In genomic region chr19:13463296-13463695, GRCh38 we compare ENCODE assay signal across 8 cellular contexts. TPM values are rescaled to one million over a fixed set of nuclear protein-coding genes. Genes with fewer than 3 reads are reported as not detected.
DNase-seq lines count a peak whose midpoint lies in the region; ATAC-seq, FAIRE-seq and TF ChIP-seq lines count a peak whose summit lies in the region.
"Had no signal": no experiment of that assay in that cellular context is flagged by ENCODE, and none has a peak within 500 bp of the region (broad histone marks: within the 10 kb centered on the region; RNA-seq: fewer than 3 reads in every experiment).

No MANE protein-coding gene starts in this region.

- intact Hi-C loops in dorsolateral prefrontal cortex (cut with DNase I): no loop called here

- no peak overlapping the region for H3K4me3 ChIP-seq in liver (ENCODE audit: low read depth in 1 of 3, low read length in 3 of 3)
- no peak overlapping the region for H3K4me3 ChIP-seq in dorsolateral prefrontal cortex

- ATAC-seq in HG03565 (IDR thresholded peaks at IDR 0.05; ENCODE audit: unreplicated experiment): no peak

- WGBS in liver: 16% methylated on average over 6 of the region's 6 CpGs

- no peak for TF ChIP-seq RAD21 in liver (IDR thresholded peaks at IDR 0.05)

- no peak overlapping the region for H3K9ac ChIP-seq in liver (ENCODE audit: low read depth in 1 of 2, low read length in 2 of 2)

- H3K36me3 Mint-ChIP-seq in activated CD4-positive, alpha-beta memory T cell treated with anti-CD3 and anti-CD28 coated beads, Interleukin-2, amount 10 ng/mL, durations not matched to agents 7 days and 5 days (ENCODE audit: low read depth): no peaks in the 10 kb centered on the region
- no peaks in the 10 kb centered on the region for H3K36me3 Mint-ChIP-seq in osteocyte (ENCODE audit: unreplicated experiment)

- no peak overlapping the region for H3K27ac Mint-ChIP-seq in activated CD4-positive, alpha-beta memory T cell treated with anti-CD3 and anti-CD28 coated beads, Interleukin-2, amount 10 ng/mL, durations not matched to agents 7 days and 5 days
- no peak overlapping the region for H3K27ac Mint-ChIP-seq in osteocyte (ENCODE audit: unreplicated experiment)

- no peaks in the 10 kb centered on the region for H3K4me1 ChIP-seq in liver (ENCODE audit: control insufficient read depth in 4 of 4, insufficient read depth in 4 of 4, low read length in 3 of 4)

- no peak overlapping the region for H3K4me3 Mint-ChIP-seq in activated CD4-positive, alpha-beta memory T cell treated with anti-CD3 and anti-CD28 coated beads, Interleukin-2, amount 10 ng/mL, durations not matched to agents 7 days and 5 days
- no peak overlapping the region for H3K4me3 Mint-ChIP-seq in osteocyte (ENCODE audit: unreplicated experiment)

- no peaks in the 10 kb centered on the region for H3K27me3 Mint-ChIP-seq in activated CD4-positive, alpha-beta memory T cell treated with anti-CD3 and anti-CD28 coated beads, Interleukin-2, amount 10 ng/mL, durations not matched to agents 7 days and 5 days
- H3K27me3 Mint-ChIP-seq in osteocyte (ENCODE audit: unreplicated experiment): no peaks in the 10 kb centered on the region

- no peaks in the 10 kb centered on the region for H3K4me1 Mint-ChIP-seq in activated CD4-positive, alpha-beta memory T cell treated with anti-CD3 and anti-CD28 coated beads, Interleukin-2, amount 10 ng/mL, durations not matched to agents 7 days and 5 days
- H3K4me1 Mint-ChIP-seq in osteocyte (ENCODE audit: unreplicated experiment): no peaks in the 10 kb centered on the region

- CTCF ChIA-PET in activated CD4-positive, alpha-beta memory T cell treated with anti-CD3 and anti-CD28 coated beads, Interleukin-2, amount 10 ng/mL, durations not matched to agents 7 days and 5 days (lab: Charles Lee): no interaction called here

- POLR2A ChIA-PET in activated CD4-positive, alpha-beta memory T cell treated with anti-CD3 and anti-CD28 coated beads, Interleukin-2, amount 10 ng/mL, durations not matched to agents 7 days and 5 days (lab: Charles Lee): no interaction called here

- H3K27ac ChIP-seq in liver (ENCODE audit: low read depth in 1 of 2, low read length in 2 of 2): no peak overlapping the region
- peak overlapping the region in 4 of 59 donors; percentile 10 to 97 (median 20) for H3K27ac ChIP-seq in dorsolateral prefrontal cortex

- H3K36me3 ChIP-seq in liver (ENCODE audit: control insufficient read depth in 4 of 4, insufficient read depth in 3 of 4, low read depth in 1 of 4, low read length in 3 of 4): no peaks in the 10 kb centered on the region

- TF ChIP-seq CTCF in liver (IDR thresholded peaks at IDR 0.05; ENCODE audit: low read depth, low read length, missing input control) (no peak), dorsolateral prefrontal cortex (IDR thresholded peaks at IDR 0.05 in 54 of 56, conservative IDR thresholded peaks at IDR 0.05 in 2 of 56; ENCODE audit: low read depth in 1 of 56, partially characterized antibody in 56 of 56) (no peak), osteocyte (IDR thresholded peaks at IDR 0.05) (no peak)

- no peak for FAIRE-seq in HTR-8/SVneo (lab: Jason Lieb, UNC)

- no peaks in the 10 kb centered on the region for H3K9me3 ChIP-seq in liver (ENCODE audit: control insufficient read depth in 4 of 4, low read length in 3 of 4)

- H3K9me3 Mint-ChIP-seq in activated CD4-positive, alpha-beta memory T cell treated with anti-CD3 and anti-CD28 coated beads, Interleukin-2, amount 10 ng/mL, durations not matched to agents 7 days and 5 days: no peaks in the 10 kb centered on the region
- no peaks in the 10 kb centered on the region for H3K9me3 Mint-ChIP-seq in osteocyte (ENCODE audit: unreplicated experiment)

- H3K27me3 ChIP-seq in liver (ENCODE audit: control insufficient read depth in 4 of 4, insufficient read depth in 4 of 4, low read length in 3 of 4) (peaks cover 0 to 16% (median 0%) of the 10 kb centered on the region in 4 donors), dorsolateral prefrontal cortex (no peaks in the 10 kb centered on the region)

- peak; percentile 26 for DNase-seq in EH (ENCODE audit: low read depth)
- DNase-seq in HTR-8/SVneo (ENCODE audit: insufficient read length, low spot score): peak; percentile 37
- peak; percentile 17 for DNase-seq in activated CD4-positive, alpha-beta memory T cell treated with anti-CD3 and anti-CD28 coated beads, Interleukin-2, amount 10 ng/mL, durations not matched to agents 7 days and 5 days
- no peak for DNase-seq in dorsolateral prefrontal cortex
- no peak for DNase-seq in osteocyte (ENCODE audit: extremely low spot score, unreplicated experiment)
- DNase-seq: NCI-H446 had no signal

TF ChIP-seq in liver, 16 proteins besides CTCF, POLR2A, EP300 and RAD21:
- TF ChIP-seq ATF3 (IDR thresholded peaks at IDR 0.05) (no peak), REST (IDR thresholded peaks at IDR 0.05) (peak; percentile 97)

RNA-seq across cellular contexts. Expression of gene CACNA1A, which starts 43.0 kb away (rescaled TPM):
- 1 to 10 TPM; 3.6 to 4.1 TPM for total RNA-seq in activated CD4-positive, alpha-beta memory T cell treated with anti-CD3 and anti-CD28 coated beads, Interleukin-2, amount 10 ng/mL, durations not matched to agents 7 days and 5 days
- total RNA-seq in liver: under 1 TPM in 1 of 2 donors, not detected in 1; 0.17 TPM
- polyA plus RNA-seq in liver: under 1 TPM; 0.09 to 0.17 TPM
- total RNA-seq in dorsolateral prefrontal cortex: 100 to 1,000 TPM in 119 of 120 experiments, 10 to 100 TPM in 1; 82.6 to 384 (median 222) TPM
- total RNA-seq in osteocyte: 2.2 and 2.3 TPM in 2 replicates

Comparison
In these comparisons a context has a peak if more than half of its experiments do, and no peak if none do; other contexts are left out.
1. DNase-seq: peak in EH (single experiment), HTR-8/SVneo (single experiment) and activated CD4-positive, alpha-beta memory T cell treated with anti-CD3 and anti-CD28 coated beads, Interleukin-2, amount 10 ng/mL, durations not matched to agents 7 days and 5 days (single experiment); none in dorsolateral prefrontal cortex (0 of 10) and osteocyte (single experiment).
2. RNA of gene CACNA1A, which starts 43.0 kb away (total RNA-seq): 82.6 to 384 TPM in dorsolateral prefrontal cortex; 3.6 to 4.1 TPM in activated CD4-positive, alpha-beta memory T cell treated with anti-CD3 and anti-CD28 coated beads, Interleukin-2, amount 10 ng/mL, durations not matched to agents 7 days and 5 days, 2.2 to 2.3 TPM in osteocyte and 0.17 TPM in liver; every median in the first group is over 10 times any median in the second.